8 cellular contexts compared by ENCODE assay signal in the genomic region with DNA sequence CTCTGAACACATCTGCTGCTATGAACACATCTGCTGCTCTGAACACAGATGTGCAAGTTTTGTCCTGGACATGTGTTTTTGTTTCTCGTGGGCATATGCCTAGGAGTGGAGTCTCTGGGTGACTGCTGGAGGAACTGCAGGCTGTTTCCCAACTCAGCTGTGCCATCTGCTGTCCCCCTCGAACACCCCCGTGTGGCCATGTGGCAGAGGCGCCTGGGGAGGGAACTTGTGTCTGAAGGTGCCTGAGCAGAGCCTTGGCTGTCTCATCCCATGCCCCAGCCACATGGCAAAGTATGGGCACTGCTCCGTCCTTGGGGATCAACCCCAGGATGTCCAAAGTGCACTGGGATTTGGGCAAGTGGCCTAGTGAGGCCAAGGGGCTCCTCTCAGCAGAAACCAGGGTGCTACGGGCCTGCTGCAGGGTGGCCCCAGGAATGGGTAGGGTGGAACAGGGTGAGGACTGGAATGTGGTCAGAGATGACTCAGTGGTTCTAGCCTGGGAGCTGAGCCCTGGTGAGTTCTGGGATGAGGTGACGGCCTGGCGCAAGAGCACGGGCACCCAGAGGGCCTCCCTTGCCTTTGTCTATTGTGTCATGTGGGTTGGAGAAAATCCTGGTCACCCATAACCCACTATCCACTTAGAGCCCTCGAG. TPM values are rescaled to one million over a fixed set of nuclear protein-coding genes. Genes with fewer than 3 reads are reported as not detected.
DNase-seq lines count a peak whose midpoint lies in the region; ATAC-seq and TF ChIP-seq lines count a peak whose summit lies in the region.

No MANE protein-coding gene starts in this region.

- H3K9ac ChIP-seq in BLaER1 (peak overlapping the region; percentile 26; the same call in 1 of the 2 replicates), HCT116 (ENCODE audit: low read length) (peak overlapping the region; percentile 82), SK-N-SH (no peak overlapping the region)

- no peak overlapping the region for H3K4me2 ChIP-seq in BLaER1
- peak overlapping the region; percentile 94 for H3K4me2 ChIP-seq in HCT116 (ENCODE audit: low read length)
- no peak overlapping the region for H3K4me2 ChIP-seq in SK-N-SH

- H3K27ac ChIP-seq in BLaER1 (no peak overlapping the region), HCT116 (ENCODE audit: low read depth, low read length) (peak overlapping the region; percentile 93), SK-N-SH (ENCODE audit: low read depth in 2 of 2, low read length in 1 of 2) (peak overlapping the region; percentile 39 to 47; a peak in 3 of 4 replicates)

- no peak overlapping the region for H2AFZ ChIP-seq in HCT116 (ENCODE audit: low read depth, low read length, poor library complexity, severe bottlenecking)
- no peak overlapping the region for H2AFZ ChIP-seq in SK-N-SH (ENCODE audit: low read depth)

- peaks cover 97% of the 10 kb centered on the region for H3K36me3 ChIP-seq in BLaER1
- peaks cover 34 to 56% of the 10 kb centered on the region in 2 experiments for H3K36me3 ChIP-seq in HCT116 (ENCODE audit: control insufficient read depth in 1 of 2, insufficient read depth in 2 of 2, low read length in 2 of 2)
- H3K36me3 ChIP-seq in SK-N-SH (replicated peaks in 1 of 2; ENCODE audit: control insufficient read depth in 1 of 2, insufficient read depth in 2 of 2, low read length in 1 of 2) = peaks cover 22 to 42% of the 10 kb centered on the region in 2 experiments

- RAD21 ChIA-PET in HCT116 (lab: Charles Lee; ENCODE audit: low non-redundant PET in 1 of 2, low total read pairs in 2 of 2, uncharacterized antibody in 2 of 2, unreplicated experiment in 2 of 2) = no interaction called here

- H4K20me1 ChIP-seq in BLaER1 (peaks cover 69% of the 10 kb centered on the region), HCT116 (ENCODE audit: insufficient read depth) (peaks cover 5% of the 10 kb centered on the region; the same call in 1 of the 2 replicates), SK-N-SH (ENCODE audit: insufficient read depth) (peaks cover 9% of the 10 kb centered on the region)

- DNase-seq in HCT116 (ENCODE audit: low read depth, low spot score) (peak; percentile 72), SK-N-SH (peak; percentile 82), posterior cingulate gyrus (peak in 9 of 10 donors; percentile 65 to 97 (median 81)), activated gamma-delta T cell treated with Interleukin-2 at 50 U/mL for 16 hours (no peak)

- no peaks in the 10 kb centered on the region for H3K27me3 ChIP-seq in BLaER1
- no peaks in the 10 kb centered on the region for H3K27me3 ChIP-seq in HCT116 (ENCODE audit: insufficient read depth, low read length)
- H3K27me3 ChIP-seq in SK-N-SH (ENCODE audit: insufficient read depth) = no peaks in the 10 kb centered on the region

- peaks cover 11% of the 10 kb centered on the region; the same call in 1 of the 2 replicates for H3K79me2 ChIP-seq in HCT116 (ENCODE audit: insufficient read depth, low read length)
- no peaks in the 10 kb centered on the region for H3K79me2 ChIP-seq in SK-N-SH (ENCODE audit: insufficient read depth)

- POLR2A ChIA-PET in HCT116 (lab: Charles Lee) = interaction anchor here (0.6 to 2.5 kb wide), 4 partner anchors 12 to 35 kb away, joined by 3 to 9 read pairs (median 4); no protein-coding TSS in a partner anchor
- POLR2A ChIA-PET in SK-N-SH (lab: Yijun Ruan, JAX) = interaction anchor here (1.1 to 1.4 kb wide), 2 partner anchors 14 to 27 kb away, joined by 3 to 4 read pairs; partner anchors contain the start of gene CEND1

- intact Hi-C loops in HCT116 (cut with micrococcal nuclease) = no loop called here
- intact Hi-C loops in posterior cingulate gyrus (cut with DNase I) = loop anchor here (5.0 to 10.0 kb wide), 2 partner anchors 35 to 98 kb away; no protein-coding TSS in a partner anchor

- H3K4me1 ChIP-seq in BLaER1 (no peaks in the 10 kb centered on the region), HCT116 (ENCODE audit: control insufficient read depth in 1 of 2, insufficient read depth in 2 of 2, low read length in 2 of 2) (peaks cover 20 to 48% of the 10 kb centered on the region in 2 experiments), SK-N-SH (ENCODE audit: control insufficient read depth in 1 of 2, insufficient read depth in 2 of 2, low read depth in 1 of 2, low read length in 1 of 2) (peaks cover 5 to 9% of the 10 kb centered on the region in 2 experiments; a peak in 2 of 4 replicates)

- CTCF ChIA-PET in HCT116 (lab: Charles Lee) (interaction anchor here (1.1 to 1.9 kb wide), 6 partner anchors 12 to 205 kb away, joined by 3 to 10 read pairs (median 4); partner anchors contain the start of gene TALDO1), SK-N-SH (lab: Yijun Ruan, JAX) (interaction anchor here (0.7 to 6.3 kb wide), 5 partner anchors 14 to 124 kb away, joined by 3 to 31 read pairs (median 24); partner anchors contain the start of genes GATD1 and TALDO1)

- 83% methylated on average over 1 of the region's 10 CpGs for WGBS in SK-N-SH (ENCODE audit: low lambda C conversion rate)

- H3K9me3 ChIP-seq in BLaER1 (no peaks in the 10 kb centered on the region), HCT116 (ENCODE audit: control insufficient read depth in 1 of 2, insufficient read depth in 1 of 2, low read depth in 1 of 2, low read length in 2 of 2) (no peaks in the 10 kb centered on the region), SK-N-SH (no peaks in the 10 kb centered on the region)

- no peak overlapping the region for H3K4me3 ChIP-seq in BLaER1
- peak overlapping the region; percentile 12 to 50; a peak in 3 of 4 replicates for H3K4me3 ChIP-seq in HCT116 (replicated peaks in 1 of 2; ENCODE audit: low read depth in 1 of 2, low read length in 2 of 2)
- no peak overlapping the region for H3K4me3 ChIP-seq in SK-N-SH (ENCODE audit: low read depth in 2 of 2, low read length in 1 of 2)

- BruUV-seq in HCT116 (replicated peaks; lab: Mats Ljungman, UMichigan) = no TSS peak

- TF ChIP-seq EP300 in SK-N-SH (IDR thresholded peaks at IDR 0.05; ENCODE audit: borderline replicate concordance in 1 of 2, low read depth in 1 of 2, low read length in 1 of 2) = peak in 1 of 2 experiments; percentile 24; a peak in 1 of 4 replicates

- no peak for TF ChIP-seq POLR2A in HCT116 (IDR thresholded peaks at IDR 0.05; ENCODE audit: borderline replicate concordance, extremely low read depth, insufficient read depth, insufficient read length)

- no peaks in the 10 kb centered on the region for H3K9me2 ChIP-seq in HCT116 (ENCODE audit: insufficient read depth)
- no peaks in the 10 kb centered on the region for H3K9me2 ChIP-seq in SK-N-SH

- TF ChIP-seq RAD21 in HCT116 (IDR thresholded peaks at IDR 0.05; ENCODE audit: low read depth) (peak; percentile 70), SK-N-SH (IDR thresholded peaks at IDR 0.05; ENCODE audit: low read length) (peak; percentile 39; the same call in 1 of the 2 replicates)

- H3F3A ChIP-seq in SK-N-SH (replicated peaks; ENCODE audit: insufficient read depth) = peaks cover 28% of the 10 kb centered on the region

- peak; percentile 61 to 90 (median 67) for TF ChIP-seq CTCF in HCT116 (IDR thresholded peaks at IDR 0.05 in 2 of 3, conservative IDR thresholded peaks at IDR 0.05 in 1 of 3; ENCODE audit: borderline replicate concordance in 1 of 3, insufficient read depth in 1 of 3, low read depth in 2 of 3, low read length in 2 of 3)
- TF ChIP-seq CTCF in SK-N-SH (IDR thresholded peaks at IDR 0.05) = peak; percentile 34

- ATAC-seq in HCT116 (peak; percentile 82), esophagus mucosa (peak; percentile 92), GM21423 (IDR thresholded peaks at IDR 0.05; ENCODE audit: unreplicated experiment) (no peak), HG02678 (IDR thresholded peaks at IDR 0.05; ENCODE audit: unreplicated experiment) (no peak)

TF ChIP-seq in HCT116, 20 proteins besides CTCF, POLR2A, EP300 and RAD21 (continues in another document):
- TF ChIP-seq EGR1 (IDR thresholded peaks at IDR 0.05; ENCODE audit: low read depth) (peak; percentile 49; the same call in 1 of the 2 replicates), JUND (IDR thresholded peaks at IDR 0.05) (peak; percentile 48; the same call in 1 of the 2 replicates), ZNF274 (IDR thresholded peaks at IDR 0.05; ENCODE audit: low read depth, low read length) (no peak)

TF ChIP-seq in SK-N-SH, 30 proteins besides CTCF, POLR2A, EP300 and RAD21 (continues in another document):
- TF ChIP-seq CHD2 (IDR thresholded peaks at IDR 0.05; ENCODE audit: low read length, partially characterized antibody) (peak; percentile 54), ELF1 (IDR thresholded peaks at IDR 0.05) (no peak), GABPA (IDR thresholded peaks at IDR 0.05; ENCODE audit: low read depth) (no peak), RCOR1 (IDR thresholded peaks at IDR 0.05; ENCODE audit: low read length) (0 out of 2 replicates have a peak, but pooled peaks have one; percentile 46)
- TF ChIP-seq, protein P1, sequence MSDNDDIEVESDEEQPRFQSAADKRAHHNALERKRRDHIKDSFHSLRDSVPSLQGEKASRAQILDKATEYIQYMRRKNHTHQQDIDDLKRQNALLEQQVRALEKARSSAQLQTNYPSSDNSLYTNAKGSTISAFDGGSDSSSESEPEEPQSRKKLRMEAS (IDR thresholded peaks at IDR 0.05; ENCODE audit: low read depth) = peak; percentile 28; the same call in 1 of the 2 replicates

RNA-seq across cellular contexts. Expression of gene GATD1, which starts 14.7 kb away (rescaled TPM):
- total RNA-seq in HCT116 (2021; ENCODE audit: unreplicated experiment) = 88.7 TPM
- 31.8 and 45.0 TPM in 2 replicates for polyA plus RNA-seq in HCT116 (2012)
- 72.9 and 86.2 TPM in 2 replicates for polyA plus RNA-seq in SK-N-SH (2012; rRNA removed)
- 27.6 and 32.1 TPM in 2 replicates for polyA plus RNA-seq in SK-N-SH (2012; cell fraction: cytosol; rRNA removed)
- polyA plus RNA-seq in SK-N-SH (2012; cell fraction: nucleus; rRNA removed) = 562 and 877 TPM in 2 replicates
- 38.4 TPM for total RNA-seq in esophagus mucosa

RNA-seq across cellular contexts. Expression of gene TALDO1, which starts 15.3 kb away (rescaled TPM):
- 242 TPM for total RNA-seq in HCT116 (2021; ENCODE audit: unreplicated experiment)
- 186 and 202 TPM in 2 replicates for polyA plus RNA-seq in HCT116 (2012)
- polyA plus RNA-seq in SK-N-SH (2012; rRNA removed) = 78.4 and 103 TPM in 2 replicates
- 84.3 and 95.6 TPM in 2 replicates for polyA plus RNA-seq in SK-N-SH (2012; cell fraction: cytosol; rRNA removed)
- polyA plus RNA-seq in SK-N-SH (2012; cell fraction: nucleus; rRNA removed) = 75.1 and 87.3 TPM in 2 replicates
- 263 TPM for total RNA-seq in esophagus mucosa

RNA-seq across cellular contexts. Expression of gene CEND1, which starts 27.3 kb away (rescaled TPM):
- total RNA-seq in HCT116 (2021; ENCODE audit: unreplicated experiment) (0.27 TPM), esophagus mucosa (not detected)
- 0.08 and 0.10 TPM in 2 replicates for polyA plus RNA-seq in HCT116 (2012)
- 2.9 and 3.6 TPM in 2 replicates for polyA plus RNA-seq in SK-N-SH (2012; rRNA removed)
- 2.0 and 3.0 TPM in 2 replicates for polyA plus RNA-seq in SK-N-SH (2012; cell fraction: cytosol; rRNA removed)
- 3.6 and 5.8 TPM in 2 replicates for polyA plus RNA-seq in SK-N-SH (2012; cell fraction: nucleus; rRNA removed)

RNA-seq across cellular contexts. Expression of gene SLC25A22, which starts 35.5 kb away (rescaled TPM):
- 62.0 TPM for total RNA-seq in HCT116 (2021; ENCODE audit: unreplicated experiment)
- polyA plus RNA-seq in HCT116 (2012) = 39.4 and 52.2 TPM in 2 replicates
- polyA plus RNA-seq in SK-N-SH (2012; rRNA removed) = 40.2 and 50.9 TPM in 2 replicates
- 20.4 and 33.0 TPM in 2 replicates for polyA plus RNA-seq in SK-N-SH (2012; cell fraction: cytosol; rRNA removed)
- polyA plus RNA-seq in SK-N-SH (2012; cell fraction: nucleus; rRNA removed) = 136 and 178 TPM in 2 replicates
- 11.0 TPM for total RNA-seq in esophagus mucosa

RNA-seq across cellular contexts. Expression of gene PIDD1, which starts 42.5 kb away (rescaled TPM):
- total RNA-seq in HCT116 (2021; ENCODE audit: unreplicated experiment) = 41.5 TPM
- polyA plus RNA-seq in HCT116 (2012) = 28.2 and 28.3 TPM in 2 replicates
- polyA plus RNA-seq in SK-N-SH (2012; rRNA removed) = 25.5 and 27.4 TPM in 2 replicates
- 4.7 and 7.9 TPM in 2 replicates for polyA plus RNA-seq in SK-N-SH (2012; cell fraction: cytosol; rRNA removed)
- polyA plus RNA-seq in SK-N-SH (2012; cell fraction: nucleus; rRNA removed) = 191 and 281 TPM in 2 replicates
- 7.6 TPM for total RNA-seq in esophagus mucosa

Comparison
In these comparisons a context has a peak if more than half of its experiments do, and no peak if none do; other contexts are left out.
1. H3K4me3 ChIP-seq: peak in HCT116 (2 of 2); none in BLaER1 (single experiment) and SK-N-SH (0 of 2).
2. ATAC-seq: peak in HCT116 (single experiment) and esophagus mucosa (single experiment); none in GM21423 (single experiment) and HG02678 (single experiment).